In the genomic region with DNA sequence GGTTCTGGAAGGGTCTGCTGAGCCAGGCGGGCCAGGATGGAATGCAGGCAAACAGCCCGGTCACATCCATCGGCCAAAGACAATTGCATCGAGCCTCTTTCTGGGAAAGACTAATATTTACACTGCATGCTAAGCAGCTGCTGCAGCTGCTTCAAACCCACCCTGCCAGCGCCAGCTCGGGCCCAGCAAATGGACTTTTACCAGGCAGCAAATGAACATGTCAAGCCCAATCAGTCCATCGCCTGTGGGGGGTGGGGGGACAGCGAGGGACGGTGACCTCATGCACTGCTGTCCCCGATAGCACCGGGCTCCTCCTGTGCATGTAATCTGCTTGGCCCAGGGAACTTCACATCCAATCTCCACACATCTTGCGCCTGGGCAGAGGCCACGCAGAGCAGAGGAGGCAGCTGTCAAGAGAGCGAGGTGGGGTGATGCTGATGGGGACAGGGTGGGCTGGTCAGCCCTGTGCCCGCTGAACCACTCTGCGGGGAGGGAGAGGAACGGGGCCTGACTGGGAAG, we compare ENCODE assay signal across 11 cellular contexts. TPM values are rescaled to one million over a fixed set of nuclear protein-coding genes. Genes with fewer than 3 reads are reported as not detected.
DNase-seq lines count a peak whose midpoint lies in the region; ATAC-seq and TF ChIP-seq lines count a peak whose summit lies in the region.
"Had no signal": no experiment of that assay in that cellular context is flagged by ENCODE, and none has a peak within 500 bp of the region (broad histone marks: within the 10 kb centered on the region; RNA-seq: fewer than 3 reads in every experiment).

No MANE protein-coding gene starts in this region.

- H3K36me3 ChIP-seq in colonic mucosa = no peaks in the 10 kb centered on the region
- no peaks in the 10 kb centered on the region for H3K36me3 ChIP-seq in OCI-LY7 (ENCODE audit: insufficient read depth, low read length)
- H3K36me3 ChIP-seq: gastrocnemius medialis had no signal

- no peak overlapping the region for H3K9ac ChIP-seq in colonic mucosa (ENCODE audit: low read depth in 2 of 2, low read length in 2 of 2)

- H3K27me3 ChIP-seq in colonic mucosa = no peaks in the 10 kb centered on the region

- DNase-seq in DMS79 (lab: John Stamatoyannopoulos, UW) (peak; percentile 56), NCI-H2196 (lab: John Stamatoyannopoulos, UW; ENCODE audit: unreplicated experiment) (peak; percentile 68), colonic mucosa (peak; percentile 49), occipital lobe (lab: John Stamatoyannopoulos, UW) (peak; percentile 16), NCI-H446 treated with DMSO at 0.1 percent for 48 hours (lab: John Stamatoyannopoulos, UW) (no peak), iPS-NIHi11 (ENCODE audit: low spot score) (no peak), OCI-LY7 (ENCODE audit: low spot score) (no peak)
- DNase-seq: activated T-cell treated with anti-CD3 and anti-CD28 coated beads, Interleukin-2, amount 50 U/mL, for 72 hours; gastrocnemius medialis had no signal

- no peaks in the 10 kb centered on the region for H3K4me1 ChIP-seq in colonic mucosa
- H3K4me1 ChIP-seq in OCI-LY7 (ENCODE audit: insufficient read depth, low read length, poor library complexity, severe bottlenecking) = no peaks in the 10 kb centered on the region
- H3K4me1 ChIP-seq: gastrocnemius medialis had no signal

- H3K79me2 ChIP-seq in OCI-LY7 (ENCODE audit: insufficient read depth, low read depth, low read length) = no peaks in the 10 kb centered on the region

- CTCF ChIA-PET in OCI-LY7 (lab: Charles Lee; ENCODE audit: unreplicated experiment) = no interaction called here

- H3K9me2 ChIP-seq in OCI-LY7 (ENCODE audit: insufficient read depth, low read length) = no peaks in the 10 kb centered on the region

- no peak for ATAC-seq in esophagus mucosa
- ATAC-seq: activated T-cell treated with anti-CD3 and anti-CD28 coated beads, Interleukin-2, amount 50 U/mL, for 72 hours; gastrocnemius medialis had no signal

- intact Hi-C loops in colonic mucosa (cut with DNase I) (no loop called here), OCI-LY7 (cut with micrococcal nuclease; ENCODE audit: unreplicated experiment) (no loop called here)

- no peak overlapping the region for H3K4me3 ChIP-seq in colonic mucosa
- no peak overlapping the region for H3K4me3 ChIP-seq in OCI-LY7 (ENCODE audit: low read depth, low read length, poor library complexity, severe bottlenecking)
- H3K4me3 ChIP-seq: gastrocnemius medialis had no signal

- BruUV-seq in OCI-LY7 (replicated peaks; lab: Mats Ljungman, UMichigan) = no TSS peak

- POLR2A ChIA-PET in OCI-LY7 (lab: Charles Lee) = no interaction called here

- H4K20me1 ChIP-seq in OCI-LY7 (ENCODE audit: insufficient read depth, low read length) = no peaks in the 10 kb centered on the region

- no peak overlapping the region for H3K4me2 ChIP-seq in OCI-LY7 (ENCODE audit: low read length)

- TF ChIP-seq CTCF in colonic mucosa (IDR thresholded peaks at IDR 0.05) (no peak), OCI-LY7 (conservative IDR thresholded peaks at IDR 0.05; ENCODE audit: low read length) (no peak)

- H3K9me3 ChIP-seq in colonic mucosa (no peaks in the 10 kb centered on the region), OCI-LY7 (ENCODE audit: low read length) (no peaks in the 10 kb centered on the region)
- H3K9me3 ChIP-seq: gastrocnemius medialis had no signal

- H2AFZ ChIP-seq in OCI-LY7 (ENCODE audit: low read length) = no peak overlapping the region

- H3K27ac ChIP-seq in colonic mucosa (peak overlapping the region; percentile 27), OCI-LY7 (ENCODE audit: low read depth, low read length, poor library complexity, severe bottlenecking) (no peak overlapping the region)
- H3K27ac ChIP-seq: gastrocnemius medialis had no signal

RNA-seq across cellular contexts. Expression of a gene that starts 39.4 kb away (rescaled TPM):
- 10 to 100 TPM in 1 of 2 donors, 1 to 10 TPM in 1; 4.4 to 15.2 TPM for total RNA-seq in colonic mucosa
- total RNA-seq in occipital lobe = 5.6 TPM
- 5.3 TPM for total RNA-seq in esophagus mucosa
- not detected in 2 replicates for total RNA-seq in OCI-LY7 (2014; rRNA removed; shearing (Covaris generic))
- 0.09 TPM in 1 of 2 replicates, not detected in the other for total RNA-seq in OCI-LY7 (2022)
- total RNA-seq: activated T-cell treated with anti-CD3 and anti-CD28 coated beads, Interleukin-2, amount 50 U/mL, for 72 hours; B cell had no signal

Comparison
In these comparisons a context has a peak if more than half of its experiments do, and no peak if none do; other contexts are left out.
1. DNase-seq: peak in DMS79 (single experiment), NCI-H2196 (single experiment), colonic mucosa (single experiment) and occipital lobe (single experiment); none in NCI-H446 treated with DMSO at 0.1 percent for 48 hours (single experiment), iPS-NIHi11 (single experiment) and OCI-LY7 (single experiment).